Comparison of ENCODE assay signal across 37 cellular contexts in the genomic region with DNA sequence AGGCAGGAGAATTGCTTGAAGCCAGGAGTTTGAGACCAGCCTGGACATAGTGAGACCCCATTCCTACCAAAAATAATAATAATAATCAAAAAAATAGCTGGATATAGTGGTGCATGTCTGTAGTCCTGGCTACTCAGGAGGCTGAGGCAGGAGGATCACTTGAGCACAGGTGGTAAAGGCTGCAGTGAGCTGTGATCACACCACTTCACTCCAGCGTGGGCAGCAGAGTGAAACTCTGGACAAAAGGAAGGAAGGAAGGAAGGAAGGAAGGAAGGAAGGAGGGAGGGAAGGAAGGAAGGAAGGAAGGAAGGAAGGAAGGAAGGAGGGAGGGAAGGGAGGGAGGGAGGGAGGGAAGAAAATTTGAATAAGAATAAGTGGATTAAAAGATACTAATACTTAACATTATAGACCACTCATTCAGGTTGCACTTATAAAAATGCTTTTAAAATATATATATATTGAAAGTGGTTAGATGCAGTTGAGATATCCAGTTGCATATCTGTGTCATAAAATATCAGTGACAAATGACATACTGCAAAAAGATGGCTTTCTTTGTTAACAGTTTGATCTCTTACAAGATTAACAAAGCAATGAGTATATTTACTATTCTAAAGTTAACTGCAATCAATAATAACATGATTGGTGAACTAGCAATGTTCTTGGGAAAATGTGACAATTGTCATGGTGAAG.
"Had no signal": no experiment of that assay in that cellular context is flagged by ENCODE, and none has a peak within 500 bp of the region (broad histone marks: within the 10 kb centered on the region; RNA-seq: fewer than 3 reads in every experiment).

No MANE protein-coding gene starts in this region.

- H3K27ac Mint-ChIP-seq: activated B cell treated with CpG ODN at 0.5 μM for 24 hours; activated CD4-positive, alpha-beta memory T cell treated with anti-CD3 and anti-CD28 coated beads for 36 hours; activated CD4-positive, alpha-beta T cell treated with anti-CD3 and anti-CD28 coated beads, Interleukin-2, amount 10 ng/mL, durations not matched to agents 24 days and 14 days; activated CD8-positive, alpha-beta T cell treated with anti-CD3 and anti-CD28 coated beads for 36 hours; activated naive CD4-positive, alpha-beta T cell treated with anti-CD3 and anti-CD28 coated beads for 36 hours; activated naive CD4-positive, alpha-beta T cell treated with anti-CD3 and anti-CD28 coated beads, Interleukin-2, amount 50 U/mL, for 72 hours; activated naive CD8-positive, alpha-beta T cell treated with anti-CD3 and anti-CD28 coated beads for 36 hours; activated T-cell treated with anti-CD3 and anti-CD28 coated beads, Interleukin-2, amount 50 U/mL, for 72 hours; activated T-helper 1 cell treated with anti-CD3 and anti-CD28 coated beads, Interleukin-12 subunit alpha, Interleukin-12 subunit beta, Interleukin-2, Interleukin-4 antibody, amounts not matched to agents 30 ng/mL and 10 ng/mL and 1 ng/mL, durations not matched to agents 14 hours and 24 hours and 36 hours; activated T-helper 17 cell treated with anti-CD3 and anti-CD28 coated beads, Interleukin-2, amount 50 U/mL, for 72 hours; brain; T-helper 1 cell treated with Interleukin-12 subunit alpha and Interleukin-12 subunit beta and Interleukin-4 antibody, amounts not matched to agents 30 μg/mL and 1 μg/mL, for 36 hours; T-helper 2 cell treated with Interferon-gamma antibody and Interleukin-4, amounts not matched to agents 5 μg/mL and 100 μg/mL, for 36 hours had no signal

- H3K27me3 Mint-ChIP-seq: activated B cell treated with CpG ODN at 0.5 μM for 24 hours; activated CD4-positive, alpha-beta memory T cell treated with anti-CD3 and anti-CD28 coated beads for 36 hours; activated CD4-positive, alpha-beta T cell treated with anti-CD3 and anti-CD28 coated beads, Interleukin-2, amount 10 ng/mL, durations not matched to agents 24 days and 14 days; activated CD8-positive, alpha-beta T cell treated with anti-CD3 and anti-CD28 coated beads for 36 hours; activated naive CD8-positive, alpha-beta T cell treated with anti-CD3 and anti-CD28 coated beads for 36 hours; activated T-helper 17 cell treated with anti-CD3 and anti-CD28 coated beads, Interleukin-2, amount 50 U/mL, for 72 hours; central memory CD8-positive, alpha-beta T cell had no signal

- H3K36me3 ChIP-seq: adrenal gland, cardiac muscle cell had no signal

- FAIRE-seq: bronchial epithelial cell, TTC549 had no signal

- H3K4me1 Mint-ChIP-seq: activated B cell treated with CpG ODN at 0.5 μM for 24 hours; activated CD4-positive, alpha-beta T cell treated with anti-CD3 and anti-CD28 coated beads, Interleukin-2, amount 10 ng/mL, durations not matched to agents 24 days and 14 days; activated naive CD8-positive, alpha-beta T cell treated with anti-CD3 and anti-CD28 coated beads for 36 hours; activated T-helper 17 cell treated with anti-CD3 and anti-CD28 coated beads, Interleukin-2, amount 50 U/mL, for 72 hours; central memory CD8-positive, alpha-beta T cell had no signal

- H3K4me3 ChIP-seq: adrenal gland, cardiac muscle cell had no signal

- H3K36me3 Mint-ChIP-seq: activated CD4-positive, alpha-beta memory T cell treated with anti-CD3 and anti-CD28 coated beads for 36 hours; activated naive CD8-positive, alpha-beta T cell treated with anti-CD3 and anti-CD28 coated beads for 36 hours; brain had no signal

- H3K27ac ChIP-seq: adrenal gland, cardiac muscle cell, VCaP had no signal

- H3K9me3 Mint-ChIP-seq: activated CD4-positive, alpha-beta T cell treated with anti-CD3 and anti-CD28 coated beads, Interleukin-2, amount 10 ng/mL, durations not matched to agents 24 days and 14 days; activated T-helper 1 cell treated with anti-CD3 and anti-CD28 coated beads, Interleukin-12 subunit alpha, Interleukin-12 subunit beta, Interleukin-2, Interleukin-4 antibody, amounts not matched to agents 30 ng/mL and 10 ng/mL and 1 ng/mL, durations not matched to agents 14 hours and 24 hours and 36 hours; T-helper 2 cell treated with Interferon-gamma antibody and Interleukin-4, amounts not matched to agents 5 μg/mL and 100 μg/mL, for 36 hours had no signal

- H3K4me3 Mint-ChIP-seq: activated B cell treated with CpG ODN at 0.5 μM for 24 hours; activated CD4-positive, alpha-beta memory T cell treated with anti-CD3 and anti-CD28 coated beads for 36 hours; activated CD4-positive, alpha-beta T cell treated with anti-CD3 and anti-CD28 coated beads, Interleukin-2, amount 10 ng/mL, durations not matched to agents 24 days and 14 days; activated CD8-positive, alpha-beta T cell treated with anti-CD3 and anti-CD28 coated beads for 36 hours; activated naive CD4-positive, alpha-beta T cell treated with anti-CD3 and anti-CD28 coated beads for 36 hours; activated naive CD8-positive, alpha-beta T cell treated with anti-CD3 and anti-CD28 coated beads for 36 hours; activated T-cell treated with anti-CD3 and anti-CD28 coated beads, Interleukin-2, amount 50 U/mL, for 4 hours; activated T-cell treated with anti-CD3 and anti-CD28 coated beads, Interleukin-2, amount 50 U/mL, for 72 hours; activated T-helper 1 cell treated with anti-CD3 and anti-CD28 coated beads, Interleukin-12 subunit alpha, Interleukin-12 subunit beta, Interleukin-2, Interleukin-4 antibody, amounts not matched to agents 30 ng/mL and 10 ng/mL and 1 ng/mL, durations not matched to agents 14 hours and 24 hours and 36 hours; activated T-helper 17 cell treated with anti-CD3 and anti-CD28 coated beads, Interleukin-2, amount 50 U/mL, for 72 hours; brain; central memory CD8-positive, alpha-beta T cell; T-helper 1 cell treated with Interleukin-12 subunit alpha and Interleukin-12 subunit beta and Interleukin-4 antibody, amounts not matched to agents 30 μg/mL and 1 μg/mL, for 36 hours; T-helper 2 cell treated with Interferon-gamma antibody and Interleukin-4, amounts not matched to agents 5 μg/mL and 100 μg/mL, for 36 hours had no signal

- H3K9me3 ChIP-seq: adrenal gland had no signal

- H3K27me3 ChIP-seq: adrenal gland, cardiac muscle cell had no signal

- DNase-seq: activated B cell treated with CpG ODN at 0.5 μM for 24 hours; activated CD4-positive, alpha-beta memory T cell treated with anti-CD3 and anti-CD28 coated beads for 36 hours; activated CD4-positive, alpha-beta T cell treated with anti-CD3 and anti-CD28 coated beads for 4 hours; activated CD4-positive, alpha-beta T cell treated with anti-CD3 and anti-CD28 coated beads, Interleukin-2, amount 10 ng/mL, durations not matched to agents 24 days and 14 days; activated CD4-positive, alpha-beta T cell treated with anti-CD3 and anti-CD28 coated beads, Interleukin-2, amount 50 U/mL, for 1 hour; activated CD4-positive, alpha-beta T cell treated with anti-CD3 and anti-CD28 coated beads, Interleukin-2, amount 50 U/mL, for 4 hours; activated CD4-positive, CD25-positive, alpha-beta regulatory T cell treated with anti-CD3 and anti-CD28 coated beads, Interleukin-2, amount 50 U/mL, for 72 hours; activated CD8-positive, alpha-beta memory T cell treated with anti-CD3 and anti-CD28 coated beads, Interleukin-2, amount 50 U/mL, for 4 hours; activated CD8-positive, alpha-beta T cell treated with anti-CD3 and anti-CD28 coated beads for 36 hours; activated effector memory CD4-positive, alpha-beta T cell treated with anti-CD3 and anti-CD28 coated beads, Interleukin-2, amount 50 U/mL, for 16 hours; activated gamma-delta T cell treated with Interleukin-2 at 50 U/mL for 16 hours; activated naive CD4-positive, alpha-beta T cell; activated naive CD4-positive, alpha-beta T cell treated with anti-CD3 and anti-CD28 coated beads for 36 hours; activated naive CD4-positive, alpha-beta T cell treated with anti-CD3 and anti-CD28 coated beads, Interleukin-2, amount 50 U/mL, for 16 hours; activated naive CD8-positive, alpha-beta T cell treated with anti-CD3 and anti-CD28 coated beads for 36 hours; activated T-cell treated with anti-CD3 and anti-CD28 coated beads for 4 hours; activated T-cell treated with anti-CD3 and anti-CD28 coated beads, Interleukin-2, amount 50 U/mL, for 1 hour; activated T-cell treated with anti-CD3 and anti-CD28 coated beads, Interleukin-2, amount 50 U/mL, for 4 hours; activated T-cell treated with anti-CD3 and anti-CD28 coated beads, Interleukin-2, amount 50 U/mL, for 72 hours; adrenal gland; amniotic stem cell; aorta; caudate nucleus; cerebellar nuclear complex; T-helper 2 cell; T-helper 9 cell had no signal

- H3K4me1 ChIP-seq: adrenal gland had no signal
